In the genomic region with DNA sequence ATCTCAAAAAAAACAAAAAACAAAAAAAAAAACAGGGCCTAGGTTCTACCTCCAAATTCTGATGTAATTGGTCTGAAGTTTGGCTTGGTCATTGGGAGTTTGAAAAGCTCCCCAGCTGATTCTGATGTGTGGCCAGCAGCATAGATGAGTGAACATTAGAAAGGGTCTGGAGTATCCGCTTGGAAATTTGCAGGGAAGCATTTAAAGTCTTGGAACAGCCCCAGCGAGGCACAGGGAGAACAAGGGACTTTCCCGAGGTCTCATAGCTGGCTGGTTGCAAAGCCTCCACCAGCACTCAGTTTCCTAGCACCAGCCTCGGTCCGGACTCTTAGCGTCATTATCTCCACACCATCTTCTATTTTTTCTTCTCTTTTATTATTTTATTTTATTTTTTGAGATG, we compare ENCODE assay signal across 8 cellular contexts.
"Had no signal": no experiment of that assay in that cellular context is flagged by ENCODE, and none has a peak within 500 bp of the region (broad histone marks: within the 10 kb centered on the region; RNA-seq: fewer than 3 reads in every experiment).

No MANE protein-coding gene starts in this region.

- ATAC-seq: HCT116, HepG2 had no signal

- DNase-seq: GM23248, GOT3, H7, HFFc6 had no signal

- H3K4me3 ChIP-seq: GM23248, HAP-1 had no signal

- H3K9me3 ChIP-seq: HAP-1 had no signal

- H2AFZ ChIP-seq: GM23248 had no signal

- H3K27ac ChIP-seq: GM23248, HL-60 had no signal

- H3K27ac Mint-ChIP-seq: HFFc6 had no signal

- H3K4me1 ChIP-seq: HAP-1 had no signal

- H3K9ac ChIP-seq: GM23248 had no signal

- H3K4me3 Mint-ChIP-seq: HFFc6 had no signal

- H3K9me3 Mint-ChIP-seq: HFFc6 had no signal

- H3K36me3 ChIP-seq: HAP-1 had no signal
